Comparison of ENCODE assay signal across 1 cellular context in genomic region chr3:68271145-68271544, GRCh38.
TF ChIP-seq lines count a peak whose summit lies in the region.

No MANE protein-coding gene starts in this region.

TF ChIP-seq in H1, 55 proteins besides CTCF, POLR2A, EP300 and RAD21 (continued from another document):
- TF ChIP-seq ATF3 (IDR thresholded peaks at IDR 0.05; ENCODE audit: insufficient read depth, low read depth, low read length): no peak
- no peak for TF ChIP-seq HDAC2 (IDR thresholded peaks at IDR 0.05; ENCODE audit: borderline replicate concordance in 1 of 2, low read depth in 2 of 2, low read length in 2 of 2)
- no peak for TF ChIP-seq BCL11A (IDR thresholded peaks at IDR 0.05; ENCODE audit: low read depth in 2 of 2, low read length in 2 of 2)
- no peak for TF ChIP-seq POU5F1 (IDR thresholded peaks at IDR 0.05; ENCODE audit: low read depth, low read length)
